In the genomic region with DNA sequence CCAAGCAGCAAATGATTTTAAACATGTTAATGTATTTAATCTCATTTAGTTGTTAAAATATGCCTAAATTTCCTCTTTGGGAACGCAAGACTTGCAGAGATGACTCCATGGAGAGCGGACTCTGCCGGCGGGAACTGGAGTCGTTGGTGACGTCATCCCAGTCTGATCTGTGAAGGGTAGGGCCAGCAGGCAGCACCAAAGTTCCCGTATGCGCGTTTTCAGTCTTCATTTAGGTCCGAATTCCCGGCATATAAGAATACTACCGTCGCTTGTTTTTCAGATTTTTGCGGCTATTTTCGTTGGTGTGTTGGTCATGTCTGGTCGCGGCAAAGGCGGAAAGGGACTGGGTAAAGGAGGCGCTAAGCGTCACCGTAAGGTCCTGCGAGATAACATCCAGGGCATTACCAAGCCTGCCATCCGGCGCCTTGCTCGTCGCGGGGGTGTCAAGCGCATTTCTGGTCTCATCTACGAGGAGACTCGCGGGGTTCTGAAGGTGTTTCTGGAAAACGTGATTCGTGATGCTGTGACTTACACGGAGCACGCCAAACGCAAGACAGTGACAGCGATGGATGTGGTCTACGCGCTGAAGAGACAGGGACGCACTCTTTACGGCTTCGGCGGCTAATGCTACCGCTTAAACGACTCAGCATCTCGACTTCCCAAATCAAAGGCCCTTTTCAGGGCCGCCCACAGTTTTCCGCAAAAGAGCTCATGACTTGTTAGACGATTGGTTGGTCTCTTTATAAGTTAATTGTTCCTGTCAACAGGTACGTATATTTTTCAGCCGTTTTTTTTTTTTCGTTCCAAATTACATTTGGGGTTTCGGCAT, we compare ENCODE assay signal across 8 cellular contexts.
DNase-seq lines count a peak whose midpoint lies in the region; ATAC-seq and TF ChIP-seq lines count a peak whose summit lies in the region.

No MANE protein-coding gene starts in this region.

- CTCF ChIA-PET in AG04450 (lab: Charles Lee): interaction anchor here (0.6 to 0.9 kb wide), 4 partner anchors 11 to 159 kb away, joined by 3 to 4 read pairs (median 4); a partner anchor contains a TSS

- peak overlapping the region; percentile 95 for H3K4me3 ChIP-seq in AG04450 (ENCODE audit: low read depth, low read length)
- H3K4me3 ChIP-seq in kidney epithelial cell (ENCODE audit: low read depth, low read length): peak overlapping the region; percentile 65

- no peaks in the 10 kb centered on the region for H3K27me3 ChIP-seq in AG04450 (ENCODE audit: control insufficient read depth, insufficient read depth, low read length)
- no peaks in the 10 kb centered on the region for H3K27me3 ChIP-seq in kidney epithelial cell (ENCODE audit: control insufficient read depth, insufficient read depth, low read length)

- no peaks in the 10 kb centered on the region for H3K9me3 ChIP-seq in AG04450 (ENCODE audit: control insufficient read depth, insufficient read depth, low read length)

- H3K27ac ChIP-seq in AG04450 (ENCODE audit: low read depth, low read length): peak overlapping the region; percentile 99

- peak; percentile 51 for TF ChIP-seq CTCF in AG04450 (IDR thresholded peaks at IDR 0.05; ENCODE audit: low read depth, low read length)
- TF ChIP-seq CTCF in kidney epithelial cell (IDR thresholded peaks at IDR 0.05; ENCODE audit: insufficient read depth, low read length, poor library complexity, severe bottlenecking): peak; percentile 46

- peak; percentile 98 for DNase-seq in AG04450 (ENCODE audit: low read depth, low spot score)
- DNase-seq in NCI-H226: peak; percentile 94
- peak; percentile 75 for DNase-seq in activated CD4-positive, CD25-positive, alpha-beta regulatory T cell treated with anti-CD3 and anti-CD28 coated beads, Interleukin-2, amount 50 U/mL, for 16 hours (ENCODE audit: low read depth, low spot score)
- peak; percentile 95 for DNase-seq in cerebellum (ENCODE audit: low spot score)
- DNase-seq in kidney epithelial cell (ENCODE audit: low read depth): peak; percentile 97
- peak; percentile 88 for DNase-seq in stimulated activated CD4-positive, alpha-beta T cell treated with anti-CD3 and anti-CD28 coated beads, Interleukin-15, amount 100 ng/mL, for 24 hours

- POLR2A ChIA-PET in AG04450 (lab: Yijun Ruan, JAX): interaction anchor here (0.7 to 4.4 kb wide), 10 partner anchors 8 to 184 kb away, joined by 4 to 85 read pairs (median 7); a partner anchor contains a TSS

- H3K36me3 ChIP-seq in kidney epithelial cell (ENCODE audit: control insufficient read depth, insufficient read depth, low read length): no peaks in the 10 kb centered on the region

- ATAC-seq in GM18873 (IDR thresholded peaks at IDR 0.05; ENCODE audit: low FRiP score, unreplicated experiment) (peak; percentile 38), HG03139 (IDR thresholded peaks at IDR 0.05; ENCODE audit: unreplicated experiment) (peak; percentile 36)

Comparison
In these comparisons a context has a peak if more than half of its experiments do, and no peak if none do; other contexts are left out.
1. Peak in every context shown above with its lines: DNase-seq, ATAC-seq, H3K4me3 ChIP-seq and H3K27ac ChIP-seq.